Comparison of ENCODE assay signal across 1 cellular context in genomic region chr11:68081691-68082090, GRCh38.
TF ChIP-seq lines count a peak whose summit lies in the region.

No MANE protein-coding gene starts in this region.

TF ChIP-seq in liver, 16 proteins besides CTCF, POLR2A, EP300 and RAD21 (continued from another document):
- TF ChIP-seq, protein P1, sequence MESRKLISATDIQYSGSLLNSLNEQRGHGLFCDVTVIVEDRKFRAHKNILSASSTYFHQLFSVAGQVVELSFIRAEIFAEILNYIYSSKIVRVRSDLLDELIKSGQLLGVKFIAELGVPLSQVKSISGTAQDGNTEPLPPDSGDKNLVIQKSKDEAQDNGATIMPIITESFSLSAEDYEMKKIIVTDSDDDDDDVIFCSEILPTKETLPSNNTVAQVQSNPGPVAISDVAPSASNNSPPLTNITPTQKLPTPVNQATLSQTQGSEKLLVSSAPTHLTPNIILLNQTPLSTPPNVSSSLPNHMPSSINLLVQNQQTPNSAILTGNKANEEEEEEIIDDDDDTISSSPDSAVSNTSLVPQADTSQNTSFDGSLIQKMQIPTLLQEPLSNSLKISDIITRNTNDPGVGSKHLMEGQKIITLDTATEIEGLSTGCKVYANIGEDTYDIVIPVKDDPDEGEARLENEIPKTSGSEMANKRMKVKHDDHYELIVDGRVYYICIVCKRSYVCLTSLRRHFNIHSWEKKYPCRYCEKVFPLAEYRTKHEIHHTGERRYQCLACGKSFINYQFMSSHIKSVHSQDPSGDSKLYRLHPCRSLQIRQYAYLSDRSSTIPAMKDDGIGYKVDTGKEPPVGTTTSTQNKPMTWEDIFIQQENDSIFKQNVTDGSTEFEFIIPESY (IDR thresholded peaks at IDR 0.05) = no peak
- TF ChIP-seq YY1 (IDR thresholded peaks at IDR 0.05) = no peak
- TF ChIP-seq, protein P2, sequence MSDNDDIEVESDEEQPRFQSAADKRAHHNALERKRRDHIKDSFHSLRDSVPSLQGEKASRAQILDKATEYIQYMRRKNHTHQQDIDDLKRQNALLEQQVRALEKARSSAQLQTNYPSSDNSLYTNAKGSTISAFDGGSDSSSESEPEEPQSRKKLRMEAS (IDR thresholded peaks at IDR 0.05) = no peak
- TF ChIP-seq HNF4G (IDR thresholded peaks at IDR 0.05) = no peak
- TF ChIP-seq JUND (IDR thresholded peaks at IDR 0.05) = no peak
- TF ChIP-seq SP1 (IDR thresholded peaks at IDR 0.05) = no peak
- TF ChIP-seq HNF4A (conservative IDR thresholded peaks at IDR 0.05) = peak in 1 of 2 donors; percentile 38
- TF ChIP-seq FOXA2 (IDR thresholded peaks at IDR 0.05) = peak; percentile 73
- TF ChIP-seq FOXA1 (IDR thresholded peaks at IDR 0.05) = no peak
- TF ChIP-seq, protein P3, sequence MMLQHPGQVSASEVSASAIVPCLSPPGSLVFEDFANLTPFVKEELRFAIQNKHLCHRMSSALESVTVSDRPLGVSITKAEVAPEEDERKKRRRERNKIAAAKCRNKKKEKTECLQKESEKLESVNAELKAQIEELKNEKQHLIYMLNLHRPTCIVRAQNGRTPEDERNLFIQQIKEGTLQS (IDR thresholded peaks at IDR 0.05) = no peak
- TF ChIP-seq EGR1 (IDR thresholded peaks at IDR 0.05; ENCODE audit: low read depth in 2 of 2) = no peak
- TF ChIP-seq NR2F2 (IDR thresholded peaks at IDR 0.05) = no peak
- TF ChIP-seq RXRA (IDR thresholded peaks at IDR 0.05) = peak; percentile 32 to 53
- no peak for TF ChIP-seq GABPA (IDR thresholded peaks at IDR 0.05 in 1 of 2, conservative IDR thresholded peaks at IDR 0.05 in 1 of 2)
- no peak for TF ChIP-seq TAF1 (conservative IDR thresholded peaks at IDR 0.05)
